In genomic region chr3:61844346-61844745, GRCh38 we compare ENCODE assay signal across 9 cellular contexts.
"Had no signal": no experiment of that assay in that cellular context is flagged by ENCODE, and none has a peak within 500 bp of the region (broad histone marks: within the 10 kb centered on the region; RNA-seq: fewer than 3 reads in every experiment).

No MANE protein-coding gene starts in this region.

- H3K27ac ChIP-seq: HL-60, KMS-11 had no signal

- H3K27ac Mint-ChIP-seq: IgD-negative memory B cell had no signal

- H3K27me3 Mint-ChIP-seq: IgD-negative memory B cell had no signal

- H3K4me3 ChIP-seq: HAP-1 had no signal

- FAIRE-seq: HepG2 had no signal

- H3K36me3 ChIP-seq: HAP-1 had no signal

- H3K9me3 ChIP-seq: HAP-1 had no signal

- H3K4me3 Mint-ChIP-seq: IgD-negative memory B cell had no signal

- H3K9ac ChIP-seq: KMS-11 had no signal

- DNase-seq: GOT3, H7, KBM-7 had no signal

- ATAC-seq: HCT116, HepG2 had no signal

- H3K36me3 Mint-ChIP-seq: IgD-negative memory B cell had no signal

- H3K4me2 ChIP-seq: KMS-11 had no signal
